Comparison of ENCODE assay signal across 1 cellular context in the genomic region with DNA sequence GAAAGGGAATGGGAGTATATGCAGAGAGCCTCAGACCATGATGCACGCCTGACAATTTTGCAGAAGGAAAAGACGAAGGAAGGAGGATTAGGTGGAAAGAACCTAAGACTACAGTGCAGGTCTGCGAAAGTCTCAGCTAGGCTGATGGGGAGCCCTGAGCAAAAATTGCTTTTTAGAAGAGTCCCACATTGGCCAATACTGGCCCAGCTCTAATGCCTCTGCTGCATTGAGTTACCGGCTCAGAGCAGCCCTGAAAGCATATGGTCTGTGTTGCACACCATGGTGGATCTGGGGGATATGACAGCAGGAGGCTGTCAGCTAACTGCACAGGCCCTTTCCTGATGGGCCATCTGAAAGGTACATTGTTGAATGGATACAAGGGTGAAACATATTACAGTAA.
TF ChIP-seq lines count a peak whose summit lies in the region.

No MANE protein-coding gene starts in this region.

TF ChIP-seq in SK-N-SH, 30 proteins besides CTCF, POLR2A, EP300 and RAD21 (continued from another document):
- TF ChIP-seq, protein P1, sequence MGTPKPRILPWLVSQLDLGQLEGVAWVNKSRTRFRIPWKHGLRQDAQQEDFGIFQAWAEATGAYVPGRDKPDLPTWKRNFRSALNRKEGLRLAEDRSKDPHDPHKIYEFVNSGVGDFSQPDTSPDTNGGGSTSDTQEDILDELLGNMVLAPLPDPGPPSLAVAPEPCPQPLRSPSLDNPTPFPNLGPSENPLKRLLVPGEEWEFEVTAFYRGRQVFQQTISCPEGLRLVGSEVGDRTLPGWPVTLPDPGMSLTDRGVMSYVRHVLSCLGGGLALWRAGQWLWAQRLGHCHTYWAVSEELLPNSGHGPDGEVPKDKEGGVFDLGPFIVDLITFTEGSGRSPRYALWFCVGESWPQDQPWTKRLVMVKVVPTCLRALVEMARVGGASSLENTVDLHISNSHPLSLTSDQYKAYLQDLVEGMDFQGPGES (IDR thresholded peaks at IDR 0.05; ENCODE audit: low read depth, low read length): no peak
- TF ChIP-seq EZH2phosphoT487 (IDR thresholded peaks at IDR 0.05; ENCODE audit: borderline replicate concordance, low read depth) (no peak), SIN3A (IDR thresholded peaks at IDR 0.05; ENCODE audit: borderline replicate concordance, low read depth, low read length) (no peak), TAF1 (IDR thresholded peaks at IDR 0.05; ENCODE audit: borderline replicate concordance, low read depth, low read length) (no peak), FOSL2 (IDR thresholded peaks at IDR 0.05; ENCODE audit: borderline replicate concordance, low read depth) (no peak), ELF1 (IDR thresholded peaks at IDR 0.05) (no peak), POLR2AphosphoS5 (IDR thresholded peaks at IDR 0.05; ENCODE audit: low read depth, low read length) (no peak), MEF2A (IDR thresholded peaks at IDR 0.05; ENCODE audit: borderline replicate concordance, low read depth) (no peak), NFIC (IDR thresholded peaks at IDR 0.05; ENCODE audit: borderline replicate concordance) (no peak)
- TF ChIP-seq, protein P2, sequence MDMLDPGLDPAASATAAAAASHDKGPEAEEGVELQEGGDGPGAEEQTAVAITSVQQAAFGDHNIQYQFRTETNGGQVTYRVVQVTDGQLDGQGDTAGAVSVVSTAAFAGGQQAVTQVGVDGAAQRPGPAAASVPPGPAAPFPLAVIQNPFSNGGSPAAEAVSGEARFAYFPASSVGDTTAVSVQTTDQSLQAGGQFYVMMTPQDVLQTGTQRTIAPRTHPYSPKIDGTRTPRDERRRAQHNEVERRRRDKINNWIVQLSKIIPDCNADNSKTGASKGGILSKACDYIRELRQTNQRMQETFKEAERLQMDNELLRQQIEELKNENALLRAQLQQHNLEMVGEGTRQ (IDR thresholded peaks at IDR 0.05; ENCODE audit: borderline replicate concordance, low read depth, low read length): no peak
